9 cellular contexts compared by ENCODE assay signal in the genomic region with DNA sequence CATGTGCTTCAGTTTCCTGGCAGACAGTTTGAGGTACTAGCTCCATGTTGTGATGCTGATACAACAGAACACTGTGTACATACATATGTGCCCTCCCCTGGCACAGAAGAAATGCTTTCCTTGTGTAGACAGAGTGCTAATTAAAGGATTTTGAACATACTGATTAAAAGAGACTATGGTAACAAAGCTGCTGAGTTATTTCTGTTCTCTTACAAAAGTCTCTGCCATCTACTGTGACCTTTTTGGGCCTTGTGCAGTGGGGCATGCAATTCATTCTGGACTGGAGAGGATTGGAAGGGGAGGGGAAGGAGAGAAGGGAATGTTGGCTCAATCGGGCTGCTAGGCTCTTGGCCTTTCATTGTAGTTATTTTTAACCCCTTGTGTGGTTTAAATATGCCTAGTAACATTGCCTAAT. TPM values are rescaled to one million over a fixed set of nuclear protein-coding genes. Genes with fewer than 3 reads are reported as not detected.
DNase-seq lines count a peak whose midpoint lies in the region; ATAC-seq, FAIRE-seq and TF ChIP-seq lines count a peak whose summit lies in the region.
"Had no signal": no experiment of that assay in that cellular context is flagged by ENCODE, and none has a peak within 500 bp of the region (broad histone marks: within the 10 kb centered on the region; RNA-seq: fewer than 3 reads in every experiment).

No MANE protein-coding gene starts in this region.

- peak overlapping the region; percentile 20 for H3K9ac ChIP-seq in skeletal muscle satellite cell (ENCODE audit: low read depth, low read length)

- peaks cover 4% of the 10 kb centered on the region for H3K36me3 ChIP-seq in WERI-Rb-1
- H3K36me3 ChIP-seq in skeletal muscle satellite cell (ENCODE audit: insufficient read depth, low read length) = peaks cover 33% of the 10 kb centered on the region
- H3K36me3 ChIP-seq in spleen = peaks cover 0 to 23% (median 8%) of the 10 kb centered on the region in 6 donors

- 11% methylated on average over 1 of the region's 1 CpG for WGBS in right cardiac atrium
- 21 to 54% (median 49%) methylated on average over 1 of the region's 1 CpG for WGBS in spleen, 5 donors

- TF ChIP-seq CTCF in WERI-Rb-1 (IDR thresholded peaks at IDR 0.05; ENCODE audit: low read depth, low read length) (no peak), spleen (IDR thresholded peaks at IDR 0.05 in 8 of 11, conservative IDR thresholded peaks at IDR 0.05 in 3 of 11) (no peak)

- no peak for FAIRE-seq in GM12891 (lab: Jason Lieb, UNC)

- TF ChIP-seq POLR2A in spleen (IDR thresholded peaks at IDR 0.05) (no peak), GM12891 (IDR thresholded peaks at IDR 0.05; ENCODE audit: low read depth, low read length) (no peak)

- peak; percentile 83 to 91 for ATAC-seq in right cardiac atrium

- H3K9me3 ChIP-seq in WERI-Rb-1 (ENCODE audit: severe bottlenecking) = no peaks in the 10 kb centered on the region
- no peaks in the 10 kb centered on the region for H3K9me3 ChIP-seq in right cardiac atrium (ENCODE audit: control insufficient read depth, low read length)
- H3K9me3 ChIP-seq in skeletal muscle satellite cell (replicated peaks; ENCODE audit: low read length) = no peaks in the 10 kb centered on the region
- H3K9me3 ChIP-seq in spleen = no peaks in the 10 kb centered on the region

- peak overlapping the region; percentile 52 for H3K4me2 ChIP-seq in skeletal muscle satellite cell (ENCODE audit: low read length)

- intact Hi-C loops in right cardiac atrium (cut with DNase I) (loop anchor here in 3 of 4 donors (10.0 kb wide), 2 partner anchors 117 to 137 kb away; no protein-coding TSS in a partner anchor), spleen (cut with DNase I; ENCODE audit: low total_unique reads) (no loop called here)

- H3K27me3 ChIP-seq in WERI-Rb-1 (ENCODE audit: insufficient read depth, low read depth, severe bottlenecking) (no peaks in the 10 kb centered on the region), right cardiac atrium (ENCODE audit: control insufficient read depth, insufficient read depth) (no peaks in the 10 kb centered on the region), skeletal muscle satellite cell (ENCODE audit: control insufficient read depth, insufficient read depth, low read length) (no peaks in the 10 kb centered on the region), spleen (replicated peaks in 1 of 7) (no peaks in the 10 kb centered on the region)

- no peak overlapping the region for H3K4me3 ChIP-seq in WERI-Rb-1 (ENCODE audit: low read depth, low read length)
- H3K4me3 ChIP-seq in right cardiac atrium (ENCODE audit: low read length) = no peak overlapping the region
- H3K4me3 ChIP-seq in skeletal muscle satellite cell (ENCODE audit: low read length) = peak overlapping the region; percentile 17
- H3K4me3 ChIP-seq in spleen = no peak overlapping the region

- H3K27ac ChIP-seq in WERI-Rb-1 = no peak overlapping the region
- H3K27ac ChIP-seq in right cardiac atrium (ENCODE audit: low read length) = peak overlapping the region; percentile 17
- peak overlapping the region in 3 of 8 donors; percentile 8 to 22 (median 8) for H3K27ac ChIP-seq in spleen

- DNase-seq in H4 (ENCODE audit: low spot score) (peak; percentile 51), WERI-Rb-1 (peak; percentile 35), right cardiac atrium (peak in 1 of 3 donors; percentile 25), HCEC 1CT (no peak), spleen (no peak), GM12891 (ENCODE audit: insufficient read length, low spot score) (no peak)
- no peak for DNase-seq in activated CD4-positive, alpha-beta T cell treated with anti-CD3 and anti-CD28 coated beads, Interleukin-2, amount 50 U/mL, for 1 hour
- DNase-seq: NCI-H1092 had no signal

- H3K4me1 ChIP-seq in right cardiac atrium (ENCODE audit: control insufficient read depth, insufficient read depth, low read length) (peaks cover 2% of the 10 kb centered on the region), skeletal muscle satellite cell (ENCODE audit: control insufficient read depth, insufficient read depth, low read length) (peaks cover 41% of the 10 kb centered on the region), spleen (peaks cover 16 to 72% (median 22%) of the 10 kb centered on the region in 6 donors)

TF ChIP-seq in GM12891, 5 proteins besides CTCF, POLR2A, EP300 and RAD21:
- TF ChIP-seq PAX5 (IDR thresholded peaks at IDR 0.05; ENCODE audit: insufficient read depth, low read length, severe bottlenecking) = no peak
- TF ChIP-seq POLR2AphosphoS5 (IDR thresholded peaks at IDR 0.05; ENCODE audit: low read depth, low read length) = no peak
- TF ChIP-seq SPI1 (IDR thresholded peaks at IDR 0.05; ENCODE audit: low read depth, low read length) = no peak
- no peak for TF ChIP-seq POU2F2 (IDR thresholded peaks at IDR 0.05; ENCODE audit: low read depth, low read length)
- no peak for TF ChIP-seq TAF1 (IDR thresholded peaks at IDR 0.05; ENCODE audit: low read depth, low read length)

RNA-seq across cellular contexts. Expression of a gene that starts 6.0 kb away (rescaled TPM):
- total RNA-seq in H4 (2014; rRNA removed; shearing (Covaris generic)) = 21.1 and 34.7 TPM in 2 replicates
- total RNA-seq in right cardiac atrium = 100 to 1,000 TPM; 511 to 778 (median 584) TPM
- 407 TPM for polyA plus RNA-seq in right cardiac atrium
- 83.4 and 123 TPM in 2 replicates for total RNA-seq in skeletal muscle satellite cell (2012; rRNA removed)
- 100 to 1,000 TPM in 3 of 7 donors, 10 to 100 TPM in 4; 66.1 to 182 (median 89.0) TPM for total RNA-seq in spleen
- polyA plus RNA-seq in spleen = 10 to 100 TPM in 2 of 3 donors, 1 to 10 TPM in 1; 9.4 to 14.6 (median 11.6) TPM
- 7.6 TPM for polyA plus RNA-seq in GM12891 (2012; ENCODE audit: low read depth, missing spikeins)

Comparison
In these comparisons a context has a peak if more than half of its experiments do, and no peak if none do; other contexts are left out.
1. DNase-seq: peak in H4 (single experiment) and WERI-Rb-1 (single experiment); none in HCEC 1CT (single experiment), activated CD4-positive, alpha-beta T cell treated with anti-CD3 and anti-CD28 coated beads, Interleukin-2, amount 50 U/mL, for 1 hour (single experiment), spleen (single experiment) and GM12891 (single experiment).